ENCODE assay signal across 14 cellular contexts in the genomic region with DNA sequence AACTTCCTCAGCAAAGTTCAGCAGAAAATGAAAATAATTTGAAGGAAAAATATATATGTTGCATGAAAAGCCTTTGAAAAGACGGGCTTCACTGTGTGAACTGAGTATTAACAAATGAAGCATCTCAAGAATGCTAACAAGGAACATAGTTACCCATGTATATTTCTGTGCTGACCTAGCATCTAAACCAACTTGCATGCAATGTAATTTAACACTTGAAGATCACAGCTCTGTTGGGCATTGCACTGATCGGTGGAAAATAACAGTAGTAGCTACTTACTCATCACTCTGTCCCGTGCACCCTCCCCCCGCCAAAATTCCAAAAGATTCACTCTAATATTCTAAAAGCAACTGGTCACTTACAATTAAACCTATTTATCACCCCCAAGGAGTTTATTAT.
"Had no signal": no experiment of that assay in that cellular context is flagged by ENCODE, and none has a peak within 500 bp of the region (broad histone marks: within the 10 kb centered on the region; RNA-seq: fewer than 3 reads in every experiment).

No MANE protein-coding gene starts in this region.

- ATAC-seq: activated naive CD4-positive, alpha-beta T cell treated with anti-CD3 and anti-CD28 coated beads, Interleukin-2, amount 50 U/mL, for 72 hours; gastroesophageal sphincter; stimulated activated effector memory CD8-positive, alpha-beta T cell treated with anti-CD3 and anti-CD28 coated beads, Interleukin-12 subunit alpha, Interleukin-12 subunit beta, amount 100 ng/mL, for 72 hours; T-helper 17 cell had no signal

- H3K27me3 ChIP-seq: breast epithelium, esophagus squamous epithelium, gastroesophageal sphincter, right atrium auricular region had no signal

- H3K4me1 ChIP-seq: breast epithelium, esophagus squamous epithelium, gastroesophageal sphincter, parathyroid adenoma, right atrium auricular region had no signal

- H3K9me3 ChIP-seq: breast epithelium, esophagus squamous epithelium, gastroesophageal sphincter, right atrium auricular region had no signal

- H3K4me3 ChIP-seq: breast epithelium, esophagus squamous epithelium, gastroesophageal sphincter, right atrium auricular region had no signal

- H3K36me3 ChIP-seq: breast epithelium, esophagus squamous epithelium, gastroesophageal sphincter, right atrium auricular region had no signal

- DNase-seq: activated T-cell treated with anti-CD3 and anti-CD28 coated beads, Interleukin-2, amount 50 U/mL, for 1 hour; amygdala; esophagus squamous epithelium; kidney glomerular epithelial cell; midbrain; naive B cell; T-helper 17 cell; trophoblast cell had no signal

- H3K9ac ChIP-seq: parathyroid adenoma had no signal

- H3K27ac ChIP-seq: breast epithelium, esophagus squamous epithelium, gastroesophageal sphincter, parathyroid adenoma, right atrium auricular region had no signal
